Comparison of ENCODE assay signal across 26 cellular contexts in genomic region chr22:44168206-44168605, GRCh38. TPM values are rescaled to one million over a fixed set of nuclear protein-coding genes. Genes with fewer than 3 reads are reported as not detected.
DNase-seq lines count a peak whose midpoint lies in the region; ATAC-seq, FAIRE-seq and TF ChIP-seq lines count a peak whose summit lies in the region.
"Had no signal": no experiment of that assay in that cellular context is flagged by ENCODE, and none has a peak within 500 bp of the region (broad histone marks: within the 10 kb centered on the region; RNA-seq: fewer than 3 reads in every experiment).

No MANE protein-coding gene starts in this region.

- H2AFZ ChIP-seq in H1 (ENCODE audit: low read length) (no peak overlapping the region), neuronal stem cell (ENCODE audit: low read length) (no peak overlapping the region)

- H3K4me2 ChIP-seq in H1 (ENCODE audit: insufficient read depth in 1 of 2, low read depth in 2 of 2, low read length in 2 of 2) (no peak overlapping the region), neuronal stem cell (ENCODE audit: insufficient read depth, low read length, poor library complexity, severe bottlenecking) (no peak overlapping the region)
- H3K4me2 ChIP-seq: A549, BLaER1 had no signal

- no peak overlapping the region for H4K5ac ChIP-seq in H1 (ENCODE audit: insufficient read length, low read depth, low read length)

- 93% methylated on average over 13 of the region's 13 CpGs; no CpG with 5 or more reads in 1 of the 2 experiments for WGBS in H1 (ENCODE audit: extremely low coverage in 1 of 2, insufficient coverage in 1 of 2, insufficient read length in 1 of 2, insufficient replicate concordance in 2 of 2, low coverage in 1 of 2, low lambda C conversion rate in 2 of 2, missing lambda C conversion rate in 1 of 2), 2 experiments
- no CpG with 5 or more reads among the region's 13 CpGs for WGBS in neuronal stem cell (ENCODE audit: extremely low coverage in 2 of 2, insufficient read length in 2 of 2, insufficient replicate concordance in 1 of 2), 2 donors

- no peak for TF ChIP-seq RAD21 in H1 (IDR thresholded peaks at IDR 0.05 in 1 of 2, conservative IDR thresholded peaks at IDR 0.05 in 1 of 2; ENCODE audit: low read depth in 2 of 2, low read length in 2 of 2)

- H2BK15ac ChIP-seq in H1 (ENCODE audit: low read length) (0 out of 2 replicates have a peak overlapping the region, but pooled peaks have one; percentile 49), neuronal stem cell (ENCODE audit: low read length) (peak overlapping the region; percentile 65)

- H3K27me3 ChIP-seq in H1 (replicated peaks in 1 of 4; ENCODE audit: control insufficient read depth in 3 of 4, extremely low read depth in 1 of 4, insufficient read depth in 3 of 4, low read length in 3 of 4) (no peaks in the 10 kb centered on the region; a peak in 1 of 7 replicates), neuronal stem cell (ENCODE audit: control insufficient read depth in 3 of 3, insufficient read depth in 3 of 3, low read depth in 1 of 3, low read length in 3 of 3) (peaks cover 0 to 12% (median 0%) of the 10 kb centered on the region in 3 experiments)
- H3K27me3 ChIP-seq: BE2C, BLaER1 had no signal

- H3K4me1 ChIP-seq in H1 (replicated peaks in 1 of 4; ENCODE audit: control insufficient read depth in 3 of 4, insufficient read depth in 4 of 4, low read length in 3 of 4) (peaks cover 6 to 21% (median 13%) of the 10 kb centered on the region in 4 experiments; a peak in 6 of 7 replicates), neuronal stem cell (ENCODE audit: control insufficient read depth in 2 of 2, insufficient read depth in 1 of 2, low read depth in 1 of 2, low read length in 2 of 2) (peaks cover 16 to 22% of the 10 kb centered on the region in 2 donors)
- H3K4me1 ChIP-seq: A549, BE2C had no signal

- in situ Hi-C loops in ACHN (cut with HindIII; ENCODE audit: low pct_ligation_motif_present, low pct_unique_long_range_greater_than_20kb, low sequenced_read_pairs) = no loop called here

- H4K20me1 ChIP-seq in H1 (replicated peaks in 1 of 2; ENCODE audit: control insufficient read depth in 1 of 2, insufficient read depth in 2 of 2, low read length in 2 of 2) = no peaks in the 10 kb centered on the region
- H4K20me1 ChIP-seq: BLaER1 had no signal

- TF ChIP-seq POLR2A in H1 (IDR thresholded peaks at IDR 0.05; ENCODE audit: control extremely low read depth in 1 of 2, low read depth in 2 of 2, low read length in 2 of 2) (no peak), erythroblast (IDR thresholded peaks at IDR 0.05; ENCODE audit: low read length) (no peak)

- H3K56ac ChIP-seq in H1 (replicated peaks; ENCODE audit: insufficient read length, low read depth, low read length) = no peak overlapping the region

- H3K79me1 ChIP-seq in H1 (ENCODE audit: low read depth, low read length) = no peaks in the 10 kb centered on the region
- H3K79me1 ChIP-seq in neuronal stem cell (ENCODE audit: low read depth, low read length) = no peaks in the 10 kb centered on the region

- H3K9ac ChIP-seq in H1 (replicated peaks in 1 of 4; ENCODE audit: extremely low read depth in 1 of 4, low read depth in 3 of 4, low read length in 3 of 4) (no peak overlapping the region), neuronal stem cell (ENCODE audit: low read depth, low read length, poor library complexity) (peak overlapping the region; percentile 55)
- H3K9ac ChIP-seq: BLaER1 had no signal

- no peak overlapping the region for H2BK120ac ChIP-seq in H1 (replicated peaks; ENCODE audit: low read depth, low read length)
- H2BK120ac ChIP-seq in neuronal stem cell (ENCODE audit: low read depth, low read length) = no peak overlapping the region

- H2BK12ac ChIP-seq in H1 (ENCODE audit: low read depth, low read length) (peak overlapping the region; percentile 60; the same call in 1 of the 2 replicates), neuronal stem cell (ENCODE audit: low read length) (peak overlapping the region; percentile 65)

- no peak for FAIRE-seq in H1 (lab: Jason Lieb, UNC)
- FAIRE-seq: A549, GM12878, GM12892, GM18507 had no signal

- H3K23me2 ChIP-seq in H1 (ENCODE audit: low read depth, low read length) = no peaks in the 10 kb centered on the region

- no peaks in the 10 kb centered on the region for H3K79me2 ChIP-seq in H1 (ENCODE audit: control insufficient read depth in 1 of 2, insufficient read depth in 2 of 2, low read length in 2 of 2)

- TF ChIP-seq CTCF in H1 (IDR thresholded peaks at IDR 0.05; ENCODE audit: control extremely low read depth in 1 of 3, insufficient read depth in 1 of 3, low read depth in 1 of 3, low read length in 3 of 3) = no peak

- H3K27ac ChIP-seq in H1 (ENCODE audit: low read depth, low read length) (no peak overlapping the region), neuronal stem cell (replicated peaks; ENCODE audit: low read length) (no peak overlapping the region)
- H3K27ac ChIP-seq: 22Rv1, A549, BLaER1 had no signal

- no peak overlapping the region for H2BK20ac ChIP-seq in H1 (ENCODE audit: low read length)

- DNase-seq in Right ventricle myocardium inferior (ENCODE audit: missing footprints) (peak; percentile 47), cardiac septum (ENCODE audit: low spot score) (no peak), H1 (ENCODE audit: low read depth in 1 of 2, low spot score in 2 of 2) (no peak), neuronal stem cell (ENCODE audit: low spot score) (no peak), erythroblast (lab: John Stamatoyannopoulos, UW) (no peak), ACHN (no peak)
- DNase-seq: BE2C; C1 segment of cervical spinal cord; CD4-positive, alpha-beta memory T cell; CD4-positive, CD25-positive, alpha-beta regulatory T cell; COR-L47; DMS 273 treated with DMSO at 0.1 percent for 48 hours; DMS153; DMS53; DMS79; DND-41; EL; GDM1 had no signal

- no peak overlapping the region for H3K18ac ChIP-seq in H1 (ENCODE audit: extremely low read depth, low read length)
- peak overlapping the region; percentile 30 for H3K18ac ChIP-seq in neuronal stem cell (ENCODE audit: low read length)

- CTCF ChIA-PET in H1 (lab: Charles Lee; ENCODE audit: partially characterized antibody) = interaction anchor here (0.6 to 2.9 kb wide), 6 partner anchors 9 to 298 kb away, joined by 3 to 7 read pairs (median 5); partner anchors contain the start of gene PARVG

- intact Hi-C loops in Right ventricle myocardium inferior (cut with DNase I) = no loop called here
- intact Hi-C loops in cardiac septum (cut with DNase I) = no loop called here

- H2BK5ac ChIP-seq in H1 (ENCODE audit: low read depth, low read length) (no peak overlapping the region; the same call in 1 of the 2 replicates), neuronal stem cell (ENCODE audit: low read length) (peak overlapping the region; percentile 22)

- H3K4ac ChIP-seq in H1 (replicated peaks; ENCODE audit: insufficient read length, low read depth, low read length) (no peak overlapping the region), neuronal stem cell (ENCODE audit: low read length) (no peak overlapping the region)

- no peak for TF ChIP-seq EP300 in H1 (IDR thresholded peaks at IDR 0.05; ENCODE audit: borderline replicate concordance in 1 of 2, low read depth in 2 of 2, low read length in 2 of 2)

- POLR2A ChIA-PET in H1 (lab: Charles Lee; ENCODE audit: partially characterized antibody) = interaction anchor here (2.1 kb wide), 1 partner anchor 12 kb away, joined by 7 read pairs; the partner anchor contains the start of gene PARVG

- H3K9me3 ChIP-seq in H1 (ENCODE audit: insufficient read depth in 2 of 2, low read depth in 1 of 2, low read length in 1 of 2) (no peaks in the 10 kb centered on the region), neuronal stem cell (replicated peaks in 1 of 2; ENCODE audit: control insufficient read depth in 2 of 2, insufficient read depth in 1 of 2, low read depth in 1 of 2, low read length in 2 of 2) (no peaks in the 10 kb centered on the region)
- H3K9me3 ChIP-seq: A549, BE2C, BLaER1 had no signal

- H4K8ac ChIP-seq in H1 (ENCODE audit: extremely low read depth, insufficient read depth, low read length) (no peak overlapping the region), neuronal stem cell (ENCODE audit: low read depth, low read length) (no peak overlapping the region)

- ATAC-seq in Right ventricle myocardium inferior = no peak
- ATAC-seq: A549, GM12878 had no signal

- no peaks in the 10 kb centered on the region for H3K36me3 ChIP-seq in H1 (ENCODE audit: control insufficient read depth in 2 of 4, insufficient read depth in 4 of 4, low read length in 3 of 4)
- H3K36me3 ChIP-seq in neuronal stem cell (replicated peaks in 1 of 2; ENCODE audit: control insufficient read depth in 2 of 2, insufficient read depth in 2 of 2, low read length in 2 of 2) = no peaks in the 10 kb centered on the region
- H3K36me3 ChIP-seq: BE2C, BLaER1 had no signal

- no peak overlapping the region for H2AK5ac ChIP-seq in H1 (ENCODE audit: low read depth, low read length)
- peak overlapping the region; percentile 86 for H2AK5ac ChIP-seq in neuronal stem cell (ENCODE audit: low read depth, low read length)

- no peak overlapping the region for H4K91ac ChIP-seq in H1 (replicated peaks; ENCODE audit: insufficient read length, low read length)
- peak overlapping the region; percentile 46 for H4K91ac ChIP-seq in neuronal stem cell (ENCODE audit: low read depth, low read length, poor library complexity)

- H3K4me3 ChIP-seq in H1 (ENCODE audit: extremely low read depth in 1 of 4, insufficient read depth in 2 of 4, low read depth in 3 of 4, low read length in 4 of 4) (no peak overlapping the region), neuronal stem cell (ENCODE audit: low read length in 2 of 2) (peak overlapping the region in 1 of 2 donors; percentile 59)
- H3K4me3 ChIP-seq: A549, BLaER1, GM12878 had no signal

- H3K23ac ChIP-seq in H1 (ENCODE audit: insufficient read length) (no peak overlapping the region), neuronal stem cell (ENCODE audit: low read depth, low read length, poor library complexity) (no peak overlapping the region)

- H3K14ac ChIP-seq in H1 (ENCODE audit: insufficient read length) = no peak overlapping the region
- peak overlapping the region; percentile 27 for H3K14ac ChIP-seq in neuronal stem cell (ENCODE audit: low read length)

TF ChIP-seq in H1, 55 proteins besides CTCF, POLR2A, EP300 and RAD21 (continues in another document):
- no peak for TF ChIP-seq HDAC2 (IDR thresholded peaks at IDR 0.05; ENCODE audit: borderline replicate concordance in 1 of 2, low read depth in 2 of 2, low read length in 2 of 2)
- no peak for TF ChIP-seq KDM1A (IDR thresholded peaks at IDR 0.05; ENCODE audit: borderline replicate concordance, low read length)

RNA-seq across cellular contexts. Expression of gene PARVG, which starts 12.5 kb away (rescaled TPM):
- total RNA-seq in Right ventricle myocardium inferior = 3.1 TPM
- total RNA-seq in cardiac septum = 2.1 TPM
- total RNA-seq in H1 (2021; fragmentation: NEBNext Ultra II Directional; extraction: Animal tissue kit (Norgen Biotek cat#: 25700)) = 0.37 and 0.50 TPM in 2 replicates
- polyA plus RNA-seq in H1 (2011; rRNA removed) = 0.80 and 1.5 TPM in 2 replicates
- 1.7 TPM for polyA plus RNA-seq in H1 (2011; cell fraction: cytosol; rRNA removed)
- 3.1 TPM for polyA plus RNA-seq in H1 (2011; cell fraction: nucleus; rRNA removed)
- polyA plus RNA-seq in H1 (2012, experiment 1 of 2) = 0.17 to 0.80 TPM (median 0.41 TPM) in 4 replicates
- polyA plus RNA-seq in H1 (2012, experiment 2 of 2) = 0.45 TPM
- polyA plus RNA-seq in H1 (2013, experiment 1 of 2) = 0.95 TPM
- polyA plus RNA-seq in H1 (2013, experiment 2 of 2) = 0.42 TPM
- 0.60 and 0.93 TPM in 2 replicates for polyA minus RNA-seq in H1 (2011; rRNA and poly(A)+ RNA removed)
- polyA minus RNA-seq in H1 (2011; cell fraction: cytosol; rRNA and poly(A)+ RNA removed) = 0.81 TPM
- polyA minus RNA-seq in H1 (2011; cell fraction: nucleus; rRNA and poly(A)+ RNA removed) = 1.5 TPM
- 0.18 TPM for polyA plus RNA-seq in neuronal stem cell (2013, experiment 1 of 2)
- polyA plus RNA-seq in neuronal stem cell (2013, experiment 2 of 2) = 0.06 TPM
- total RNA-seq: A172, G401 had no signal
- polyA plus RNA-seq: A549 had no signal
